In genomic region chr10:29183304-29183918, GRCh38 we compare ENCODE assay signal across 21 cellular contexts.
DNase-seq lines count a peak whose midpoint lies in the region; ATAC-seq and TF ChIP-seq lines count a peak whose summit lies in the region.
"Had no signal": no experiment of that assay in that cellular context is flagged by ENCODE, and none has a peak within 500 bp of the region (broad histone marks: within the 10 kb centered on the region; RNA-seq: fewer than 3 reads in every experiment).

No MANE protein-coding gene starts in this region.

- peak; percentile 31; the same call in 2 of the 3 replicates for ATAC-seq in GM23338
- no peak for ATAC-seq in left lung

- H3K9me2 ChIP-seq in GM23338 (ENCODE audit: insufficient read depth) = no peaks in the 10 kb centered on the region; the same call in 1 of the 2 replicates

- H3K4me3 ChIP-seq in GM23338 = no peak overlapping the region
- no peak overlapping the region for H3K4me3 ChIP-seq in Caco-2 (ENCODE audit: low read depth, low read length)
- H3K4me3 ChIP-seq in left lung = no peak overlapping the region
- H3K4me3 ChIP-seq: BLaER1, MG63, Peyer's patch, SK-N-MC had no signal

- no peaks in the 10 kb centered on the region for H3K9me3 Mint-ChIP-seq in GM23338
- no peaks in the 10 kb centered on the region for H3K9me3 Mint-ChIP-seq in nephron progenitor cell
- H3K9me3 Mint-ChIP-seq in Caco-2 (ENCODE audit: unreplicated experiment) = no peaks in the 10 kb centered on the region

- BruUV-seq in Caco-2 (replicated peaks; lab: Mats Ljungman, UMichigan) = no TSS peak

- no peaks in the 10 kb centered on the region for H4K20me1 ChIP-seq in GM23338 (replicated peaks; ENCODE audit: insufficient read depth)
- H4K20me1 ChIP-seq: BLaER1 had no signal

- TF ChIP-seq CTCF in GM23338 (conservative IDR thresholded peaks at IDR 0.05; ENCODE audit: low read depth in 2 of 2) = no peak
- no peak for TF ChIP-seq CTCF in nephron progenitor cell (IDR thresholded peaks at IDR 0.05)
- no peak for TF ChIP-seq CTCF in Caco-2 (IDR thresholded peaks at IDR 0.05; ENCODE audit: insufficient read depth in 1 of 2, low read depth in 1 of 2, low read length in 1 of 2, severe bottlenecking in 1 of 2, unreplicated experiment in 1 of 2)
- TF ChIP-seq CTCF in left lung (IDR thresholded peaks at IDR 0.05) = no peak

- no peaks in the 10 kb centered on the region for H3K79me2 ChIP-seq in GM23338 (replicated peaks; ENCODE audit: insufficient read depth)

- H3K4me3 Mint-ChIP-seq in GM23338 (no peak overlapping the region), nephron progenitor cell (no peak overlapping the region), Caco-2 (ENCODE audit: unreplicated experiment) (no peak overlapping the region)
- H3K4me3 Mint-ChIP-seq: CD4-positive, CD25-positive, alpha-beta regulatory T cell had no signal

- no peaks in the 10 kb centered on the region for H3F3A ChIP-seq in GM23338 (replicated peaks; ENCODE audit: low read depth)

- H3K36me3 Mint-ChIP-seq in GM23338 (ENCODE audit: low read depth) (no peaks in the 10 kb centered on the region), nephron progenitor cell (ENCODE audit: low read depth) (no peaks in the 10 kb centered on the region), Caco-2 (ENCODE audit: insufficient read depth, unreplicated experiment) (no peaks in the 10 kb centered on the region)
- H3K36me3 Mint-ChIP-seq: CD4-positive, CD25-positive, alpha-beta regulatory T cell had no signal

- H3K27ac ChIP-seq in GM23338 (ENCODE audit: low read depth) (no peak overlapping the region), left lung (no peak overlapping the region)
- H3K27ac ChIP-seq: BLaER1, Peyer's patch, SK-N-MC had no signal

- intact Hi-C loops in Caco-2 (cut with micrococcal nuclease; ENCODE audit: unreplicated experiment) = no loop called here
- intact Hi-C loops in left lung (cut with DNase I) = no loop called here

- H3K27me3 Mint-ChIP-seq in GM23338 (ENCODE audit: insufficient read depth, low read depth, poor library complexity) (peaks cover 5% of the 10 kb centered on the region), nephron progenitor cell (ENCODE audit: low read depth, poor library complexity) (peaks cover 6% of the 10 kb centered on the region), Caco-2 (ENCODE audit: insufficient read depth, unreplicated experiment) (no peaks in the 10 kb centered on the region)

- H3K9me3 ChIP-seq in Caco-2 (no peaks in the 10 kb centered on the region), left lung (no peaks in the 10 kb centered on the region)
- H3K9me3 ChIP-seq: BLaER1, MG63, Peyer's patch had no signal

- H3K27ac Mint-ChIP-seq in GM23338 = peak overlapping the region; percentile 37; the same call in 1 of the 2 replicates
- peak overlapping the region; percentile 74 for H3K27ac Mint-ChIP-seq in nephron progenitor cell
- no peak overlapping the region for H3K27ac Mint-ChIP-seq in Caco-2 (ENCODE audit: unreplicated experiment)
- H3K27ac Mint-ChIP-seq: CD4-positive, CD25-positive, alpha-beta regulatory T cell had no signal

- H3K4me1 Mint-ChIP-seq in GM23338 = peaks cover 6% of the 10 kb centered on the region; the same call in 2 of the 3 replicates
- peaks cover 15% of the 10 kb centered on the region for H3K4me1 Mint-ChIP-seq in nephron progenitor cell
- H3K4me1 Mint-ChIP-seq in Caco-2 (ENCODE audit: low read depth, unreplicated experiment) = peaks cover 8% of the 10 kb centered on the region
- H3K4me1 Mint-ChIP-seq: CD4-positive, CD25-positive, alpha-beta regulatory T cell had no signal

- no peaks in the 10 kb centered on the region for H3K36me3 ChIP-seq in GM23338 (ENCODE audit: insufficient read depth)
- H3K36me3 ChIP-seq in Caco-2 (ENCODE audit: control insufficient read depth, insufficient read depth, low read length) = no peaks in the 10 kb centered on the region
- H3K36me3 ChIP-seq in left lung = no peaks in the 10 kb centered on the region
- H3K36me3 ChIP-seq: BLaER1, MG63, Peyer's patch had no signal

- H3K27me3 ChIP-seq in GM23338 (ENCODE audit: insufficient read depth) (no peaks in the 10 kb centered on the region), Caco-2 (replicated peaks; ENCODE audit: control insufficient read depth, insufficient read depth, low read length) (no peaks in the 10 kb centered on the region), left lung (peaks cover 0 to 6% of the 10 kb centered on the region in 2 donors)
- H3K27me3 ChIP-seq: BLaER1, MG63, Peyer's patch had no signal

- no peak overlapping the region for H2AFZ ChIP-seq in GM23338

- POLR2A ChIA-PET in Caco-2 (lab: Charles Lee) = no interaction called here

- CTCF ChIA-PET in Caco-2 (lab: Charles Lee) = no interaction called here

- H3K4me1 ChIP-seq in GM23338 (ENCODE audit: insufficient read depth) (no peaks in the 10 kb centered on the region), Caco-2 (no peaks in the 10 kb centered on the region; the same call in 1 of the 2 replicates), left lung (no peaks in the 10 kb centered on the region)
- H3K4me1 ChIP-seq: BLaER1, Peyer's patch had no signal

- DNase-seq in GM23338 (ENCODE audit: low spot score) (peak; percentile 39), NCI-H1048 (lab: John Stamatoyannopoulos, UW) (peak; percentile 38), SK-N-DZ (ENCODE audit: low spot score) (peak; percentile 13), nephron progenitor cell (no peak), Caco-2 (no peak), left lung (no peak)
- DNase-seq in activated T-cell treated with anti-CD3 and anti-CD28 coated beads, Interleukin-2, amount 50 U/mL, for 48 hours = no peak
- DNase-seq: CD4-positive, CD25-positive, alpha-beta regulatory T cell; DMS53; HCEC 1CT; KG1; MG63; NCI-H187; NCI-H2081 treated with DMSO at 0.1 percent for 48 hours; NCI-H446; NCI-H524 treated with DMSO at 0.1 percent for 48 hours; OCI-M1; Peyer's patch; SHP77 treated with DMSO at 0.1 percent for 48 hours had no signal

- H3K4me2 ChIP-seq in GM23338 = no peak overlapping the region
- H3K4me2 ChIP-seq: BLaER1 had no signal

TF ChIP-seq in GM23338, 12 proteins besides CTCF, POLR2A, EP300 and RAD21 (continues in another document):
- no peak for TF ChIP-seq JUNB (IDR thresholded peaks at IDR 0.05; ENCODE audit: unreplicated experiment)
- TF ChIP-seq CREB1 (CRISPR knock-in tag; IDR thresholded peaks at IDR 0.05; ENCODE audit: low read depth) = no peak
- no peak for TF ChIP-seq ETS1 (IDR thresholded peaks at IDR 0.05)
- TF ChIP-seq REST (IDR thresholded peaks at IDR 0.05; ENCODE audit: unreplicated experiment) = no peak
- TF ChIP-seq ZNF331 (CRISPR knock-in tag; IDR thresholded peaks at IDR 0.05; ENCODE audit: low read depth) = no peak
- no peak for TF ChIP-seq ZNF114 (CRISPR knock-in tag; IDR thresholded peaks at IDR 0.05)
- TF ChIP-seq STAT1 (IDR thresholded peaks at IDR 0.05; ENCODE audit: unreplicated experiment) = no peak
- no peak for TF ChIP-seq EZH2phosphoT487 (IDR thresholded peaks at IDR 0.05; ENCODE audit: unreplicated experiment)
- no peak for TF ChIP-seq POLR2AphosphoS5 (IDR thresholded peaks at IDR 0.05; ENCODE audit: low read depth)
- no peak for TF ChIP-seq NANOG (IDR thresholded peaks at IDR 0.05; ENCODE audit: borderline replicate concordance)
- TF ChIP-seq EZH2 (IDR thresholded peaks at IDR 0.05; ENCODE audit: low read depth, unreplicated experiment) = no peak

Comparison
In these comparisons a context has a peak if more than half of its experiments do, and no peak if none do; other contexts are left out.
1. DNase-seq: peak in GM23338 (single experiment), NCI-H1048 (single experiment) and SK-N-DZ (single experiment); none in nephron progenitor cell (single experiment), Caco-2 (0 of 2), activated T-cell treated with anti-CD3 and anti-CD28 coated beads, Interleukin-2, amount 50 U/mL, for 48 hours (0 of 2) and left lung (0 of 2).